ENCODE assay signal across 8 cellular contexts in genomic region chr1:211382182-211382713, GRCh38. TPM values are rescaled to one million over a fixed set of nuclear protein-coding genes. Genes with fewer than 3 reads are reported as not detected.
DNase-seq lines count a peak whose midpoint lies in the region; ATAC-seq and TF ChIP-seq lines count a peak whose summit lies in the region.

No MANE protein-coding gene starts in this region.

- no peaks in the 10 kb centered on the region for H3K9me3 ChIP-seq in lower lobe of right lung

- H3K4me1 ChIP-seq in lower lobe of right lung = peaks cover 9% of the 10 kb centered on the region

- H3K27me3 ChIP-seq in lower lobe of right lung (ENCODE audit: low read depth) = no peaks in the 10 kb centered on the region

- in situ Hi-C loops in astrocyte of the spinal cord (cut with HindIII; ENCODE audit: low sequenced_read_pairs) = no loop called here

- no peak for ATAC-seq in lower lobe of right lung

- intact Hi-C loops in lower lobe of right lung (cut with DNase I) = no loop called here
- intact Hi-C loops in posterior cingulate gyrus (cut with DNase I) = loop anchor here (2.0 kb wide), 1 partner anchor 123 kb away; the partner anchor contains the start of gene RCOR3

- peak overlapping the region; percentile 99 for H3K27ac ChIP-seq in lower lobe of right lung

- H3K4me1 Mint-ChIP-seq in activated naive CD4-positive, alpha-beta T cell treated with anti-CD3 and anti-CD28 coated beads, Interleukin-2, amount 50 U/mL, for 24 hours = peaks cover 55% of the 10 kb centered on the region
- peaks cover 27% of the 10 kb centered on the region for H3K4me1 Mint-ChIP-seq in type B pancreatic cell (ENCODE audit: unreplicated experiment)

- H3K36me3 ChIP-seq in lower lobe of right lung = no peaks in the 10 kb centered on the region

- peak overlapping the region; percentile 96 for H3K4me3 Mint-ChIP-seq in activated naive CD4-positive, alpha-beta T cell treated with anti-CD3 and anti-CD28 coated beads, Interleukin-2, amount 50 U/mL, for 24 hours
- peak overlapping the region; percentile 96 for H3K4me3 Mint-ChIP-seq in type B pancreatic cell

- peak overlapping the region; percentile 79 for H3K4me3 ChIP-seq in astrocyte of the spinal cord (ENCODE audit: low read depth, low read length)
- H3K4me3 ChIP-seq in lower lobe of right lung = peak overlapping the region; percentile 66

- peaks cover 4% of the 10 kb centered on the region for H3K36me3 Mint-ChIP-seq in activated naive CD4-positive, alpha-beta T cell treated with anti-CD3 and anti-CD28 coated beads, Interleukin-2, amount 50 U/mL, for 24 hours
- H3K36me3 Mint-ChIP-seq in type B pancreatic cell = no peaks in the 10 kb centered on the region

- TF ChIP-seq CTCF in astrocyte of the spinal cord (IDR thresholded peaks at IDR 0.05; ENCODE audit: low read depth, low read length) (no peak), lower lobe of right lung (IDR thresholded peaks at IDR 0.05) (no peak), type B pancreatic cell (conservative IDR thresholded peaks at IDR 0.05) (no peak)

- peak overlapping the region; percentile 97 for H3K27ac Mint-ChIP-seq in activated naive CD4-positive, alpha-beta T cell treated with anti-CD3 and anti-CD28 coated beads, Interleukin-2, amount 50 U/mL, for 24 hours
- H3K27ac Mint-ChIP-seq in type B pancreatic cell = peak overlapping the region; percentile 99

- no peaks in the 10 kb centered on the region for H3K27me3 Mint-ChIP-seq in activated naive CD4-positive, alpha-beta T cell treated with anti-CD3 and anti-CD28 coated beads, Interleukin-2, amount 50 U/mL, for 24 hours
- no peaks in the 10 kb centered on the region for H3K27me3 Mint-ChIP-seq in type B pancreatic cell

- no peak for DNase-seq in activated naive CD4-positive, alpha-beta T cell treated with Interleukin-2 at 50 U/mL for 16 hours
- no peak for DNase-seq in astrocyte of the spinal cord (ENCODE audit: low read depth, low spot score)
- DNase-seq in lower lobe of right lung = no peak
- DNase-seq in type B pancreatic cell (ENCODE audit: extremely low spot score, unreplicated experiment) = no peak
- DNase-seq in HT-29 (ENCODE audit: low spot score) = no peak
- no peak for DNase-seq in activated CD4-positive, alpha-beta T cell treated with anti-CD3 and anti-CD28 coated beads, Interleukin-2, amount 50 U/mL, for 4 hours
- DNase-seq in posterior cingulate gyrus = no peak

- peaks cover 10% of the 10 kb centered on the region for H3K9me3 Mint-ChIP-seq in activated naive CD4-positive, alpha-beta T cell treated with anti-CD3 and anti-CD28 coated beads, Interleukin-2, amount 50 U/mL, for 24 hours
- H3K9me3 Mint-ChIP-seq in type B pancreatic cell = no peaks in the 10 kb centered on the region

RNA-seq across cellular contexts. Expression of gene TRAF5, which starts 55.6 kb away (rescaled TPM):
- 8.8 TPM for total RNA-seq in lower lobe of right lung
- 14.0 and 17.9 TPM in 2 replicates for total RNA-seq in type B pancreatic cell (ENCODE audit: low replicate concordance)
- total RNA-seq in HT-29 (2014; rRNA removed; shearing (Covaris generic)) = 9.4 and 10.5 TPM in 2 replicates
